In the genomic region with DNA sequence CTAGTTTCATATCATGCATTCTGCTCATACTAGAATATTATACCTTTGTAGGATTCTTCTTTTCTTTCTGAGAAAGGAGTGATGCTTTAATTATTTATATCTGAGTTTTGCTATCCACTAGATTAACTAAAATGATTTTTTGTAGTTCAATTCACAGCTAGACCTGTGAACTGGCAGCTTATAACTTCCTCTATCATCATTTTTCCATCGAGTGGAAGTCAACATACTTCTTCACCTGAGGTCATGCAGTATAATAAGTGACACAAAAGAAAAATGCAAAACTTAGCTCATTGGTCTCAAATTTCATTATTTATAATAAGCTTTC, we compare ENCODE assay signal across 17 cellular contexts. TPM values are rescaled to one million over a fixed set of nuclear protein-coding genes. Genes with fewer than 3 reads are reported as not detected.
DNase-seq lines count a peak whose midpoint lies in the region; ATAC-seq and TF ChIP-seq lines count a peak whose summit lies in the region.
"Had no signal": no experiment of that assay in that cellular context is flagged by ENCODE, and none has a peak within 500 bp of the region (broad histone marks: within the 10 kb centered on the region; RNA-seq: fewer than 3 reads in every experiment).

No MANE protein-coding gene starts in this region.

- no peak for TF ChIP-seq EP300 in neural cell (conservative IDR thresholded peaks at IDR 0.05; ENCODE audit: poor library complexity, severe bottlenecking)

- CTCF ChIA-PET in activated CD4-positive, alpha-beta T cell treated with anti-CD3 and anti-CD28 coated beads, Interleukin-2, amount 10 ng/mL, durations not matched to agents 7 days and 5 days (lab: Charles Lee): interaction anchor here (0.5 to 1.9 kb wide), 22 partner anchors 8 to 625 kb away, joined by 3 to 8 read pairs (median 3); a partner anchor contains a TSS

- POLR2A ChIA-PET in activated CD4-positive, alpha-beta T cell treated with anti-CD3 and anti-CD28 coated beads, Interleukin-2, amount 10 ng/mL, durations not matched to agents 7 days and 5 days (lab: Charles Lee): no interaction called here

- no peaks in the 10 kb centered on the region for H3K27me3 ChIP-seq in neural cell (ENCODE audit: insufficient read depth, low read depth, low read length)
- H3K27me3 ChIP-seq: body of pancreas had no signal

- H3K36me3 Mint-ChIP-seq in activated CD4-positive, alpha-beta T cell treated with anti-CD3 and anti-CD28 coated beads, Interleukin-2, amount 10 ng/mL, durations not matched to agents 7 days and 5 days (ENCODE audit: low read depth): peaks cover 85% of the 10 kb centered on the region
- H3K36me3 Mint-ChIP-seq: CD4-positive, CD25-positive, alpha-beta regulatory T cell had no signal

- H3K9me3 Mint-ChIP-seq in activated CD4-positive, alpha-beta T cell treated with anti-CD3 and anti-CD28 coated beads, Interleukin-2, amount 10 ng/mL, durations not matched to agents 7 days and 5 days: no peaks in the 10 kb centered on the region
- H3K9me3 Mint-ChIP-seq: CD4-positive, CD25-positive, alpha-beta regulatory T cell; nephron had no signal

- no peak overlapping the region for H3K4me2 ChIP-seq in neural cell (ENCODE audit: low read length)

- peak overlapping the region; percentile 99 for H3K4me3 Mint-ChIP-seq in activated CD4-positive, alpha-beta T cell treated with anti-CD3 and anti-CD28 coated beads, Interleukin-2, amount 10 ng/mL, durations not matched to agents 7 days and 5 days
- H3K4me3 Mint-ChIP-seq: nephron had no signal

- no peaks in the 10 kb centered on the region for H4K20me1 ChIP-seq in neural cell (ENCODE audit: insufficient read depth)

- no peak for TF ChIP-seq RAD21 in neural cell (conservative IDR thresholded peaks at IDR 0.05)

- peak overlapping the region; percentile 72 for H3K4me3 ChIP-seq in neural cell (ENCODE audit: low read length)
- H3K4me3 ChIP-seq: body of pancreas, coronary artery had no signal

- peak; percentile 4 for ATAC-seq in GM21390 (IDR thresholded peaks at IDR 0.05; ENCODE audit: unreplicated experiment)
- ATAC-seq: body of pancreas had no signal

- H3K9me3 ChIP-seq in neural cell (ENCODE audit: low read length): no peaks in the 10 kb centered on the region
- H3K9me3 ChIP-seq: body of pancreas had no signal

- H3K79me2 ChIP-seq in neural cell (replicated peaks; ENCODE audit: insufficient read depth, low read length): peaks cover 87% of the 10 kb centered on the region

- peaks cover 69% of the 10 kb centered on the region for H3K4me1 Mint-ChIP-seq in activated CD4-positive, alpha-beta T cell treated with anti-CD3 and anti-CD28 coated beads, Interleukin-2, amount 10 ng/mL, durations not matched to agents 7 days and 5 days

- H3K9ac ChIP-seq in neural cell (ENCODE audit: low read length): no peak overlapping the region

- no peak overlapping the region for H2AFZ ChIP-seq in neural cell (ENCODE audit: low read depth, low read length)

- peaks cover 16% of the 10 kb centered on the region for H3K36me3 ChIP-seq in neural cell (ENCODE audit: insufficient read depth, low read length)

- H3F3A ChIP-seq in neural cell (ENCODE audit: insufficient read depth, low read length, poor library complexity, severe bottlenecking): no peaks in the 10 kb centered on the region

- H3K27ac Mint-ChIP-seq in activated CD4-positive, alpha-beta T cell treated with anti-CD3 and anti-CD28 coated beads, Interleukin-2, amount 10 ng/mL, durations not matched to agents 7 days and 5 days: peak overlapping the region; percentile 31

- H3K9me2 ChIP-seq in neural cell (ENCODE audit: insufficient read depth, low read length): no peaks in the 10 kb centered on the region

- no peak for DNase-seq in activated CD4-positive, alpha-beta T cell treated with anti-CD3 and anti-CD28 coated beads, Interleukin-2, amount 10 ng/mL, durations not matched to agents 7 days and 5 days
- DNase-seq in activated CD4-positive, alpha-beta T cell treated with anti-CD3 and anti-CD28 coated beads for 48 hours: no peak
- DNase-seq in hepatic stellate cell (ENCODE audit: low spot score) (no peak), pons (ENCODE audit: low spot score) (no peak), Kasumi-1 (lab: John Stamatoyannopoulos, UW) (no peak)
- DNase-seq: activated gamma-delta T cell, kidney glomerular epithelial cell, NCI-H1048, NCI-H2081 treated with DMSO at 0.1 percent for 48 hours had no signal

- peak; percentile 12 for TF ChIP-seq CTCF in VCaP (conservative IDR thresholded peaks at IDR 0.05)
- TF ChIP-seq CTCF in neural cell (IDR thresholded peaks at IDR 0.05; ENCODE audit: poor library complexity, severe bottlenecking): no peak

- H3K27me3 Mint-ChIP-seq in activated CD4-positive, alpha-beta T cell treated with anti-CD3 and anti-CD28 coated beads, Interleukin-2, amount 10 ng/mL, durations not matched to agents 7 days and 5 days: no peaks in the 10 kb centered on the region

- H3K27ac ChIP-seq in VCaP: no peak overlapping the region
- H3K27ac ChIP-seq in neural cell (ENCODE audit: low read length): no peak overlapping the region
- H3K27ac ChIP-seq: body of pancreas, coronary artery had no signal

TF ChIP-seq in neural cell, 6 proteins besides CTCF, POLR2A, EP300 and RAD21:
- TF ChIP-seq MXI1 (conservative IDR thresholded peaks at IDR 0.05; ENCODE audit: poor library complexity, severe bottlenecking) (no peak), EZH2 (IDR thresholded peaks at IDR 0.05; ENCODE audit: borderline replicate concordance, insufficient read depth, low read length, poor library complexity, severe bottlenecking) (no peak), SMC3 (conservative IDR thresholded peaks at IDR 0.05; ENCODE audit: poor library complexity) (no peak), POLR2AphosphoS5 (IDR thresholded peaks at IDR 0.05) (no peak), TAF1 (IDR thresholded peaks at IDR 0.05; ENCODE audit: low read depth) (no peak)
- TF ChIP-seq, protein P1, sequence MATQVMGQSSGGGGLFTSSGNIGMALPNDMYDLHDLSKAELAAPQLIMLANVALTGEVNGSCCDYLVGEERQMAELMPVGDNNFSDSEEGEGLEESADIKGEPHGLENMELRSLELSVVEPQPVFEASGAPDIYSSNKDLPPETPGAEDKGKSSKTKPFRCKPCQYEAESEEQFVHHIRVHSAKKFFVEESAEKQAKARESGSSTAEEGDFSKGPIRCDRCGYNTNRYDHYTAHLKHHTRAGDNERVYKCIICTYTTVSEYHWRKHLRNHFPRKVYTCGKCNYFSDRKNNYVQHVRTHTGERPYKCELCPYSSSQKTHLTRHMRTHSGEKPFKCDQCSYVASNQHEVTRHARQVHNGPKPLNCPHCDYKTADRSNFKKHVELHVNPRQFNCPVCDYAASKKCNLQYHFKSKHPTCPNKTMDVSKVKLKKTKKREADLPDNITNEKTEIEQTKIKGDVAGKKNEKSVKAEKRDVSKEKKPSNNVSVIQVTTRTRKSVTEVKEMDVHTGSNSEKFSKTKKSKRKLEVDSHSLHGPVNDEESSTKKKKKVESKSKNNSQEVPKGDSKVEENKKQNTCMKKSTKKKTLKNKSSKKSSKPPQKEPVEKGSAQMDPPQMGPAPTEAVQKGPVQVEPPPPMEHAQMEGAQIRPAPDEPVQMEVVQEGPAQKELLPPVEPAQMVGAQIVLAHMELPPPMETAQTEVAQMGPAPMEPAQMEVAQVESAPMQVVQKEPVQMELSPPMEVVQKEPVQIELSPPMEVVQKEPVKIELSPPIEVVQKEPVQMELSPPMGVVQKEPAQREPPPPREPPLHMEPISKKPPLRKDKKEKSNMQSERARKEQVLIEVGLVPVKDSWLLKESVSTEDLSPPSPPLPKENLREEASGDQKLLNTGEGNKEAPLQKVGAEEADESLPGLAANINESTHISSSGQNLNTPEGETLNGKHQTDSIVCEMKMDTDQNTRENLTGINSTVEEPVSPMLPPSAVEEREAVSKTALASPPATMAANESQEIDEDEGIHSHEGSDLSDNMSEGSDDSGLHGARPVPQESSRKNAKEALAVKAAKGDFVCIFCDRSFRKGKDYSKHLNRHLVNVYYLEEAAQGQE (IDR thresholded peaks at IDR 0.05; ENCODE audit: borderline replicate concordance): no peak

RNA-seq across cellular contexts. Expression of a gene that starts 8.0 kb away (rescaled TPM):
- total RNA-seq in activated CD4-positive, alpha-beta T cell treated with anti-CD3 and anti-CD28 coated beads, Interleukin-2, amount 10 ng/mL, durations not matched to agents 7 days and 5 days: 100 to 1,000 TPM; 211 to 262 TPM
- polyA plus RNA-seq in neural cell: 119 and 138 TPM in 2 replicates
- 212 and 227 TPM in 2 replicates for polyA minus RNA-seq in neural cell
- total RNA-seq: endothelial cell of umbilical vein had no signal
- polyA plus RNA-seq: endothelial cell of umbilical vein had no signal
